ENCODE assay signal across 22 cellular contexts in the genomic region with DNA sequence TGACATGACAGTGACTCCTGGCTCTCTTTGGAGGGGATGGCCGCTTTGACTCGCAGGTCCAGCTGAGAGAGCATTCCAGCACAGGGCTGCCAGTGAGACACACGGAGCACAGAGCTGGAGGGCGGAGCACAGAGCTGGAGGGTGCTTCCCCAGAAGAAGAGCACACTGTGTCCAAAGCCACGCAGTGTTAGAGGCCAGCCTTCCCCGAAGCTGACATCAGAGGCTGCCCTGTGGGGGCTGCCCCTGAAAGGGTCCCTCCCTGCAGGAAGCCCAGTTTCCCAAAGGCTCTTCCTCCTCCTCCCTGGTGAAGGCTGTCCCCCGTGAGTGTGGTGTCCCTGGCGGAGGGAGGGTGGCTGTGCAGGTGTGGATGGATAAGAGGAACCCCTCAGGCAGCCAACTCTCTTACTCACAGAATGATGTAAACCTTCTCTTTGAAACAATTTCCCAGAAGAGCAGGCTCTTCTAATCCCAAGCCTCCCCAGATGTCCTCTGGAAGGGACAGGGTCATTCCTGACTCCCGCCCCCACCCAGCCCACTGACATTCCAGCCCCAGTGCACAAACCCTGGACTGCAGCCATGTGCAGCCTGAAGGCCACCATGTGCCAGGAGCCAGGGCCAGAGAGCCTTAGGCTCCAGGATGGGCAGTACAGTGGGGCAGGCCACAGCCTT. TPM values are rescaled to one million over a fixed set of nuclear protein-coding genes. Genes with fewer than 3 reads are reported as not detected.
A peak's percentile ranks its signal among the peaks of the same experiment; 100 is the strongest.
DNase-seq lines count a peak whose midpoint lies in the region; ATAC-seq, FAIRE-seq and TF ChIP-seq lines count a peak whose summit lies in the region.
"Had no signal": no experiment of that assay in that cellular context is flagged by ENCODE, and none has a peak within 500 bp of the region (broad histone marks: within the 10 kb centered on the region; RNA-seq: fewer than 3 reads in every experiment).

No MANE protein-coding gene starts in this region.

- no peak overlapping the region for H3K4me2 ChIP-seq in HCT116 (ENCODE audit: low read length)
- H3K4me2 ChIP-seq in H1 (ENCODE audit: insufficient read depth in 1 of 2, low read depth in 2 of 2, low read length in 2 of 2): no peak overlapping the region

- H3K27ac ChIP-seq in HCT116 (ENCODE audit: low read depth, low read length): no peak overlapping the region
- H3K27ac ChIP-seq in H1 (ENCODE audit: low read depth, low read length): no peak overlapping the region
- H3K27ac ChIP-seq: cardiac muscle cell, neutrophil had no signal

- no peak overlapping the region for H3K4me3 Mint-ChIP-seq in neural crest cell
- H3K4me3 Mint-ChIP-seq: activated naive CD4-positive, alpha-beta T cell treated with anti-CD3 and anti-CD28 coated beads, Interleukin-2, amount 10 ng/mL, durations not matched to agents 7 days and 5 days had no signal

- ATAC-seq in HCT116 (peak; percentile 71; the same call in 1 of the 2 replicates), GM18505 (IDR thresholded peaks at IDR 0.05; ENCODE audit: unreplicated experiment) (no peak), GM21360 (IDR thresholded peaks at IDR 0.05; ENCODE audit: unreplicated experiment) (no peak)
- ATAC-seq: Panc1 had no signal

- H3K9ac ChIP-seq in HCT116 (ENCODE audit: low read length) (no peak overlapping the region), H1 (replicated peaks in 1 of 4; ENCODE audit: extremely low read depth in 1 of 4, low read depth in 3 of 4, low read length in 3 of 4) (no peak overlapping the region)

- no peak overlapping the region for H2BK20ac ChIP-seq in H1 (ENCODE audit: low read length)

- H3K27ac Mint-ChIP-seq in neural crest cell (ENCODE audit: unreplicated experiment): peak overlapping the region; percentile 35
- H3K27ac Mint-ChIP-seq: activated naive CD4-positive, alpha-beta T cell treated with anti-CD3 and anti-CD28 coated beads, Interleukin-2, amount 10 ng/mL, durations not matched to agents 7 days and 5 days had no signal

- H2AFZ ChIP-seq in HCT116 (ENCODE audit: low read depth, low read length, poor library complexity, severe bottlenecking): no peak overlapping the region
- no peak overlapping the region for H2AFZ ChIP-seq in H1 (ENCODE audit: low read length)

- TF ChIP-seq RAD21 in HCT116 (IDR thresholded peaks at IDR 0.05; ENCODE audit: low read depth) (no peak), H1 (IDR thresholded peaks at IDR 0.05 in 1 of 2, conservative IDR thresholded peaks at IDR 0.05 in 1 of 2; ENCODE audit: low read depth in 2 of 2, low read length in 2 of 2) (no peak)

- no peak overlapping the region for H2BK15ac ChIP-seq in H1 (ENCODE audit: low read length)

- peak overlapping the region; percentile 7; the same call in 1 of the 2 replicates for H3K18ac ChIP-seq in H1 (ENCODE audit: extremely low read depth, low read length)

- no TSS peak for BruUV-seq in HCT116 (replicated peaks; lab: Mats Ljungman, UMichigan)

- CTCF ChIA-PET in HCT116 (lab: Charles Lee): no interaction called here
- CTCF ChIA-PET in H1 (lab: Charles Lee; ENCODE audit: partially characterized antibody): interaction anchor here (1.0 to 2.0 kb wide), 7 partner anchors 8 to 79 kb away, joined by 3 to 6 read pairs (median 3); no protein-coding TSS in a partner anchor

- no peak overlapping the region for H3K23ac ChIP-seq in H1 (ENCODE audit: insufficient read length)

- no peak overlapping the region for H3K56ac ChIP-seq in H1 (replicated peaks; ENCODE audit: insufficient read length, low read depth, low read length)

- no peak overlapping the region for H4K5ac ChIP-seq in H1 (ENCODE audit: insufficient read length, low read depth, low read length)

- WGBS in H1 (ENCODE audit: extremely low coverage in 1 of 2, insufficient coverage in 1 of 2, insufficient read length in 1 of 2, insufficient replicate concordance in 2 of 2, low coverage in 1 of 2, low lambda C conversion rate in 2 of 2, missing lambda C conversion rate in 1 of 2), 2 experiments: 82% methylated on average over 9 of the region's 9 CpGs; no CpG with 5 or more reads in 1 of the 2 experiments

- DNase-seq in AG20443 (ENCODE audit: low spot score): peak; percentile 59
- no peak for DNase-seq in HCT116 (ENCODE audit: low read depth, low spot score)
- DNase-seq in H1 (ENCODE audit: low read depth in 1 of 2, low spot score in 2 of 2): no peak
- no peak for DNase-seq in neural crest cell (ENCODE audit: low read depth, low spot score)
- DNase-seq in GM20000 (ENCODE audit: low spot score): no peak
- DNase-seq in NCI-H82 treated with DMSO at 0.1 percent for 48 hours (lab: John Stamatoyannopoulos, UW; ENCODE audit: unreplicated experiment): no peak
- DNase-seq: activated naive CD4-positive, alpha-beta T cell treated with anti-CD3 and anti-CD28 coated beads, Interleukin-2, amount 10 ng/mL, durations not matched to agents 7 days and 5 days; DND-41; hippocampal formation; NCI-H1436; NCI-H510A; stimulated activated CD4-positive, alpha-beta T cell treated with anti-CD3 and anti-CD28 coated beads, Interleukin-12 subunit alpha, Interleukin-12 subunit beta, amount 100 ng/mL, for 4 hours; T-helper 9 cell had no signal

- no peak for FAIRE-seq in H1 (lab: Jason Lieb, UNC)
- FAIRE-seq: endothelial cell of umbilical vein, GM19239, H54 had no signal

- no peak overlapping the region for H2BK120ac ChIP-seq in H1 (replicated peaks; ENCODE audit: low read depth, low read length)

- no peak for TF ChIP-seq EP300 in H1 (IDR thresholded peaks at IDR 0.05; ENCODE audit: borderline replicate concordance in 1 of 2, low read depth in 2 of 2, low read length in 2 of 2)

- TF ChIP-seq POLR2A in HCT116 (IDR thresholded peaks at IDR 0.05; ENCODE audit: borderline replicate concordance, extremely low read depth, insufficient read depth, insufficient read length): no peak
- TF ChIP-seq POLR2A in H1 (IDR thresholded peaks at IDR 0.05; ENCODE audit: control extremely low read depth in 1 of 2, low read depth in 2 of 2, low read length in 2 of 2): no peak
- TF ChIP-seq POLR2A in GM18505 (IDR thresholded peaks at IDR 0.05; ENCODE audit: borderline replicate concordance, extremely low read depth, insufficient read depth, insufficient read length): no peak

- H3K79me2 ChIP-seq in HCT116 (ENCODE audit: insufficient read depth, low read length) (no peaks in the 10 kb centered on the region), H1 (ENCODE audit: control insufficient read depth in 1 of 2, insufficient read depth in 2 of 2, low read length in 2 of 2) (no peaks in the 10 kb centered on the region)

- H3K36me3 Mint-ChIP-seq in neural crest cell (ENCODE audit: low read depth): no peaks in the 10 kb centered on the region
- H3K36me3 Mint-ChIP-seq: activated naive CD4-positive, alpha-beta T cell treated with anti-CD3 and anti-CD28 coated beads, Interleukin-2, amount 10 ng/mL, durations not matched to agents 7 days and 5 days had no signal

- H3K27me3 Mint-ChIP-seq in neural crest cell (ENCODE audit: low read depth): no peaks in the 10 kb centered on the region

- H2AK5ac ChIP-seq in H1 (ENCODE audit: low read depth, low read length): no peak overlapping the region

- H3K9me3 ChIP-seq in HCT116 (ENCODE audit: control insufficient read depth in 1 of 2, insufficient read depth in 1 of 2, low read depth in 1 of 2, low read length in 2 of 2) (no peaks in the 10 kb centered on the region), H1 (ENCODE audit: insufficient read depth in 2 of 2, low read depth in 1 of 2, low read length in 1 of 2) (no peaks in the 10 kb centered on the region)
- H3K9me3 ChIP-seq: neutrophil had no signal

- H3K4me1 Mint-ChIP-seq in neural crest cell: peaks cover 5% of the 10 kb centered on the region
- H3K4me1 Mint-ChIP-seq: activated naive CD4-positive, alpha-beta T cell treated with anti-CD3 and anti-CD28 coated beads, Interleukin-2, amount 10 ng/mL, durations not matched to agents 7 days and 5 days had no signal

- RAD21 ChIA-PET in HCT116 (lab: Charles Lee; ENCODE audit: low non-redundant PET in 1 of 2, low total read pairs in 2 of 2, uncharacterized antibody in 2 of 2, unreplicated experiment in 2 of 2): no interaction called here

- H4K91ac ChIP-seq in H1 (replicated peaks; ENCODE audit: insufficient read length, low read length): no peak overlapping the region

- H3K14ac ChIP-seq in H1 (ENCODE audit: insufficient read length): no peak overlapping the region

- H3K9me2 ChIP-seq in HCT116 (ENCODE audit: insufficient read depth): no peaks in the 10 kb centered on the region

- intact Hi-C loops in HCT116 (cut with micrococcal nuclease): no loop called here

- POLR2A ChIA-PET in HCT116 (lab: Charles Lee) (no interaction called here), H1 (lab: Charles Lee; ENCODE audit: partially characterized antibody) (no interaction called here)

- no peak overlapping the region for H2BK12ac ChIP-seq in H1 (ENCODE audit: low read depth, low read length)

- no peaks in the 10 kb centered on the region for H3K4me1 ChIP-seq in HCT116 (ENCODE audit: control insufficient read depth in 1 of 2, insufficient read depth in 2 of 2, low read length in 2 of 2)
- H3K4me1 ChIP-seq in H1 (replicated peaks in 1 of 4; ENCODE audit: control insufficient read depth in 3 of 4, insufficient read depth in 4 of 4, low read length in 3 of 4): no peaks in the 10 kb centered on the region

- H3K23me2 ChIP-seq in H1 (ENCODE audit: low read depth, low read length): no peaks in the 10 kb centered on the region

- H2BK5ac ChIP-seq in H1 (ENCODE audit: low read depth, low read length): no peak overlapping the region

- TF ChIP-seq CTCF in HCT116 (IDR thresholded peaks at IDR 0.05 in 2 of 3, conservative IDR thresholded peaks at IDR 0.05 in 1 of 3; ENCODE audit: borderline replicate concordance in 1 of 3, insufficient read depth in 1 of 3, low read depth in 2 of 3, low read length in 2 of 3) (no peak), H1 (IDR thresholded peaks at IDR 0.05; ENCODE audit: control extremely low read depth in 1 of 3, insufficient read depth in 1 of 3, low read depth in 1 of 3, low read length in 3 of 3) (peak in 1 of 3 experiments; percentile 10; a peak in 1 of 4 replicates), neural crest cell (conservative IDR thresholded peaks at IDR 0.05) (no peak), GM20000 (IDR thresholded peaks at IDR 0.05; ENCODE audit: extremely low read depth, missing control alignments) (no peak)

- H3K36me3 ChIP-seq in HCT116 (ENCODE audit: control insufficient read depth in 1 of 2, insufficient read depth in 2 of 2, low read length in 2 of 2): no peaks in the 10 kb centered on the region
- no peaks in the 10 kb centered on the region for H3K36me3 ChIP-seq in H1 (ENCODE audit: control insufficient read depth in 2 of 4, insufficient read depth in 4 of 4, low read length in 3 of 4)
- H3K36me3 ChIP-seq: cardiac muscle cell, neutrophil had no signal

- no peaks in the 10 kb centered on the region for H3K9me3 Mint-ChIP-seq in neural crest cell

- no peak overlapping the region for H3K4ac ChIP-seq in H1 (replicated peaks; ENCODE audit: insufficient read length, low read depth, low read length)

- H3K27me3 ChIP-seq in HCT116 (ENCODE audit: insufficient read depth, low read length) (no peaks in the 10 kb centered on the region), H1 (replicated peaks in 1 of 4; ENCODE audit: control insufficient read depth in 3 of 4, extremely low read depth in 1 of 4, insufficient read depth in 3 of 4, low read length in 3 of 4) (no peaks in the 10 kb centered on the region)
- H3K27me3 ChIP-seq: cardiac muscle cell had no signal

- H4K8ac ChIP-seq in H1 (ENCODE audit: extremely low read depth, insufficient read depth, low read length): no peak overlapping the region; the same call in 1 of the 2 replicates

- no peaks in the 10 kb centered on the region for H3K79me1 ChIP-seq in H1 (ENCODE audit: low read depth, low read length)

- H4K20me1 ChIP-seq in HCT116 (ENCODE audit: insufficient read depth) (no peaks in the 10 kb centered on the region), H1 (replicated peaks in 1 of 2; ENCODE audit: control insufficient read depth in 1 of 2, insufficient read depth in 2 of 2, low read length in 2 of 2) (no peaks in the 10 kb centered on the region)

- H3K4me3 ChIP-seq in HCT116 (replicated peaks in 1 of 2; ENCODE audit: low read depth in 1 of 2, low read length in 2 of 2) (no peak overlapping the region), H1 (ENCODE audit: extremely low read depth in 1 of 4, insufficient read depth in 2 of 4, low read depth in 3 of 4, low read length in 4 of 4) (no peak overlapping the region)
- H3K4me3 ChIP-seq: cardiac muscle cell had no signal

RNA-seq across cellular contexts. Expression of gene PSAPL1, which starts 53.4 kb away (rescaled TPM):
- total RNA-seq in HCT116 (2021; ENCODE audit: unreplicated experiment): 0.05 TPM
- 0.08 TPM in 1 of 2 replicates, not detected in the other for polyA plus RNA-seq in HCT116 (2012)
- not detected in 2 replicates for total RNA-seq in H1 (2021; fragmentation: NEBNext Ultra II Directional; extraction: Animal tissue kit (Norgen Biotek cat#: 25700))
- 0.03 TPM in 2 replicates for polyA plus RNA-seq in H1 (2011; rRNA removed)
- 0.03 TPM for polyA plus RNA-seq in H1 (2011; cell fraction: cytosol; rRNA removed)
- 0.09 TPM for polyA plus RNA-seq in H1 (2011; cell fraction: nucleus; rRNA removed)
- polyA plus RNA-seq in H1 (2012, experiment 1 of 2): 0.03 TPM in 1 of 4 replicates, not detected in the others
- polyA plus RNA-seq in H1 (2012, experiment 2 of 2): not detected
- polyA plus RNA-seq in H1 (2013, experiment 1 of 2): 0.02 TPM
- polyA plus RNA-seq in H1 (2013, experiment 2 of 2): 0.04 TPM
- polyA minus RNA-seq in H1 (2011; rRNA and poly(A)+ RNA removed): 0.07 TPM in 1 of 2 replicates, not detected in the other
- not detected for polyA minus RNA-seq in H1 (2011; cell fraction: cytosol; rRNA and poly(A)+ RNA removed)
- not detected for polyA minus RNA-seq in H1 (2011; cell fraction: nucleus; rRNA and poly(A)+ RNA removed)
- not detected in 2 replicates for total RNA-seq in neural crest cell
- total RNA-seq: endothelial cell of umbilical vein, ureter had no signal
- polyA plus RNA-seq: endothelial cell of umbilical vein had no signal
